17 cellular contexts compared by ENCODE assay signal in the genomic region with DNA sequence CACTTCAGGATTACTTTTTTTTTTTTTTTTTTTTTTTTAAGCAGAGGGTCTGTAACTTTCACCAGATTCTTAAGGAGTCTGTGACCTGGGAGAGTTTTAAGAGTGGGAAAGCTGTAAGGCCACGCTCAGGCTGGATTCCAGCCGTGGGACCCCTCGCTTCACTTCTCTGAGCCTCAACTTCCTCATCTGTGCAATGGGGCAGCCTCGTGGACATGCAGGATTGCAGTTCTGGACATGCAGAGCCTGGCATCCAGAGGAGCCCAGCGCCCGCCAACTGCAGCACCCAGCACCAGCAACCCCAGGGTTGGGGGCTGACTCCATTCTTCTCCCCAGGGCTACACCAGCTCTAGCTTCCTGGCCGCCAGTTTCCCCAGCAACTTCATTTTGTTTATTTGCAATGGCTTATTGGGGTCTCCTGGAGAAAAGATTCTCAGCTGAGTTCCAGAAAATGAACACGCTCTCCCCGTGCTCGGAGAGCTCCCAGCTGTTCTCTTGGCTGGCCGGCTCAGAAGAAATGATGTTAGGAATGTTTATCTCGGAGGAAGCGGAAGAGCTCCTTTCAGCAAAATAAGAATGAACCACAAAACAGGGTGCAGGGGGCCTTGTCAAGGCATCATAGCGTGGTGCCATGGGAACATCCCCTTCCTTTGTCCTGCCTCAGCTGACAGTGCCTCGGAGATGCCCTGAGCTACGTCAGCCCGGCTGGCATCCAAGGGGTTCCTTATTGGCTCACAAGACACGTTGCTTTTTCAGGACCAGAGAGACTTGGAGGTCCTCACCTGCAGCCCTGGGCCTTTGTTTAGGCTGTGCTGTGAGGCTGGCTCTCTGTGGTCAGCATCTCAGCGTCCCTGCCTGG.
"Had no signal": no experiment of that assay in that cellular context is flagged by ENCODE, and none has a peak within 500 bp of the region (broad histone marks: within the 10 kb centered on the region; RNA-seq: fewer than 3 reads in every experiment).

No MANE protein-coding gene starts in this region.

- H3K27ac Mint-ChIP-seq: activated naive CD4-positive, alpha-beta T cell treated with anti-CD3 and anti-CD28 coated beads, Interleukin-2, amount 10 ng/mL, durations not matched to agents 7 days and 5 days; activated T-helper 2 cell treated with anti-CD3 and anti-CD28 coated beads, Interferon-gamma antibody, Interleukin-2, Interleukin-4, amounts not matched to agents 10 μg/mL and 5 μg/mL and 100 μg/mL, durations not matched to agents 14 hours and 24 hours and 36 hours; stimulated activated naive CD8-positive, alpha-beta T cell treated with anti-CD3 and anti-CD28 coated beads, Interleukin-15, amount 100 ng/mL, for 72 hours had no signal

- H3K27me3 ChIP-seq: gastrocnemius medialis, heart right ventricle, testis, uterus had no signal

- H3K36me3 Mint-ChIP-seq: activated naive CD4-positive, alpha-beta T cell treated with anti-CD3 and anti-CD28 coated beads, Interleukin-2, amount 10 ng/mL, durations not matched to agents 7 days and 5 days had no signal

- ATAC-seq: gastrocnemius medialis; heart right ventricle; left colon; psoas muscle; sciatic nerve; stimulated activated naive CD8-positive, alpha-beta T cell treated with anti-CD3 and anti-CD28 coated beads, Interleukin-15, amount 100 ng/mL, for 72 hours had no signal

- DNase-seq: activated CD4-positive, alpha-beta T cell treated with anti-CD3 and anti-CD28 coated beads, Interleukin-2, amount 50 U/mL, for 48 hours; activated naive CD4-positive, alpha-beta T cell treated with anti-CD3 and anti-CD28 coated beads, Interleukin-2, amount 10 ng/mL, durations not matched to agents 7 days and 5 days; central memory CD4-positive, alpha-beta T cell; effector CD8-positive, alpha-beta T cell; gastrocnemius medialis; heart right ventricle; left colon; psoas muscle; stimulated activated CD4-positive, alpha-beta T cell treated with anti-CD3 and anti-CD28 coated beads, Interleukin-1b, Interleukin-23, amount 100 ng/mL, for 48 hours; stimulated activated naive CD8-positive, alpha-beta T cell treated with anti-CD3 and anti-CD28 coated beads, Interleukin-15, amount 100 ng/mL, for 72 hours; testis; uterus; WERI-Rb-1 had no signal

- H3K9me3 ChIP-seq: gastrocnemius medialis, heart right ventricle, psoas muscle, testis, uterus had no signal

- H3K9me3 Mint-ChIP-seq: activated naive CD4-positive, alpha-beta T cell treated with anti-CD3 and anti-CD28 coated beads, Interleukin-2, amount 10 ng/mL, durations not matched to agents 7 days and 5 days; activated T-helper 2 cell treated with anti-CD3 and anti-CD28 coated beads, Interferon-gamma antibody, Interleukin-2, Interleukin-4, amounts not matched to agents 10 μg/mL and 5 μg/mL and 100 μg/mL, durations not matched to agents 14 hours and 24 hours and 36 hours; stimulated activated naive CD8-positive, alpha-beta T cell treated with anti-CD3 and anti-CD28 coated beads, Interleukin-15, amount 100 ng/mL, for 72 hours had no signal

- FAIRE-seq: endothelial cell of umbilical vein had no signal

- H3K27ac ChIP-seq: gastrocnemius medialis, psoas muscle, SK-N-MC, testis, uterus, WERI-Rb-1 had no signal

- H3K4me3 Mint-ChIP-seq: activated naive CD4-positive, alpha-beta T cell treated with anti-CD3 and anti-CD28 coated beads, Interleukin-2, amount 10 ng/mL, durations not matched to agents 7 days and 5 days; stimulated activated naive CD8-positive, alpha-beta T cell treated with anti-CD3 and anti-CD28 coated beads, Interleukin-15, amount 100 ng/mL, for 72 hours had no signal

- H3K4me1 ChIP-seq: psoas muscle, testis, uterus had no signal

- H3K4me3 ChIP-seq: gastrocnemius medialis, heart right ventricle, psoas muscle, SK-N-MC, testis, uterus had no signal

- H3K36me3 ChIP-seq: gastrocnemius medialis, heart right ventricle, uterus, WERI-Rb-1 had no signal

- H3K4me1 Mint-ChIP-seq: activated naive CD4-positive, alpha-beta T cell treated with anti-CD3 and anti-CD28 coated beads, Interleukin-2, amount 10 ng/mL, durations not matched to agents 7 days and 5 days; stimulated activated naive CD8-positive, alpha-beta T cell treated with anti-CD3 and anti-CD28 coated beads, Interleukin-15, amount 100 ng/mL, for 72 hours had no signal
